Comparison of ENCODE assay signal across 8 cellular contexts in genomic region chr6:20564269-20564668, GRCh38. TPM values are rescaled to one million over a fixed set of nuclear protein-coding genes. Genes with fewer than 3 reads are reported as not detected.
DNase-seq lines count a peak whose midpoint lies in the region; TF ChIP-seq lines count a peak whose summit lies in the region.

No MANE protein-coding gene starts in this region.

- H3K79me2 ChIP-seq in OCI-LY1 (ENCODE audit: insufficient read depth, low read length), result 0 out of 2 replicates have a peak, but pooled peaks cover 3% of the 10 kb centered on the region

- H3K27ac ChIP-seq in A673 (ENCODE audit: low read depth, low read length, poor library complexity, severe bottlenecking) (peak overlapping the region; percentile 52), OCI-LY1 (ENCODE audit: low read depth, low read length, poor library complexity, severe bottlenecking) (peak overlapping the region; percentile 81), spleen (no peak overlapping the region)

- DNase-seq in A673 (ENCODE audit: low spot score) (peak; percentile 63), fibroblast of peridontal ligament (ENCODE audit: extremely low read depth) (peak; percentile 74), spleen (no peak), D341Med (ENCODE audit: low spot score) (no peak), iPS-NIHi7 (ENCODE audit: extremely low spot score) (no peak), NCI-H187 treated with DMSO at 0.1 percent for 48 hours (lab: John Stamatoyannopoulos, UW) (no peak)

- TF ChIP-seq CTCF in A673 (conservative IDR thresholded peaks at IDR 0.05; ENCODE audit: low read depth, low read length) (peak; percentile 71), GM12873 (IDR thresholded peaks at IDR 0.05; ENCODE audit: insufficient read depth, low read depth, low read length, missing control alignments) (peak; percentile 22), OCI-LY1 (IDR thresholded peaks at IDR 0.05; ENCODE audit: low read length) (peak; percentile 58; the same call in 1 of the 2 replicates), spleen (IDR thresholded peaks at IDR 0.05 in 8 of 11, conservative IDR thresholded peaks at IDR 0.05 in 3 of 11) (peak; percentile 35 to 81 (median 72))

- TF ChIP-seq POLR2A in spleen (IDR thresholded peaks at IDR 0.05), result no peak

- CTCF ChIA-PET in A673 (lab: Charles Lee), result interaction anchor here (1.8 kb wide), 1 partner anchor 1025 kb away, joined by 13 read pairs; no protein-coding TSS in a partner anchor

- peak overlapping the region; percentile 46; the same call in 1 of the 2 replicates for H3K9ac ChIP-seq in OCI-LY1 (ENCODE audit: low read length)

- TSS peak; percentile 88 for BruUV-seq in A673 (replicated peaks; lab: Mats Ljungman, UMichigan)

- no peaks in the 10 kb centered on the region for H4K20me1 ChIP-seq in OCI-LY1 (ENCODE audit: insufficient read depth, low read length)

- H3K36me3 ChIP-seq in A673 (ENCODE audit: insufficient read depth, low read length, poor library complexity, severe bottlenecking), result no peaks in the 10 kb centered on the region
- peaks cover 7% of the 10 kb centered on the region; the same call in 1 of the 2 replicates for H3K36me3 ChIP-seq in OCI-LY1 (ENCODE audit: insufficient read depth, low read length)
- peaks cover 0 to 13% (median 0%) of the 10 kb centered on the region in 6 donors for H3K36me3 ChIP-seq in spleen

- no peaks in the 10 kb centered on the region for H3K9me2 ChIP-seq in OCI-LY1 (ENCODE audit: low read depth, low read length)

- H3K4me2 ChIP-seq in OCI-LY1 (ENCODE audit: low read length), result peak overlapping the region; percentile 42

- no peaks in the 10 kb centered on the region for H3K9me3 ChIP-seq in A673 (ENCODE audit: low read depth, low read length, poor library complexity, severe bottlenecking)
- H3K9me3 ChIP-seq in OCI-LY1 (ENCODE audit: low read length), result no peaks in the 10 kb centered on the region
- no peaks in the 10 kb centered on the region for H3K9me3 ChIP-seq in spleen

- H2AFZ ChIP-seq in OCI-LY1 (ENCODE audit: low read length), result no peak overlapping the region

- intact Hi-C loops in A673 (cut with micrococcal nuclease; ENCODE audit: unreplicated experiment) (loop anchor here (2.0 kb wide), 1 partner anchor 1025 kb away; no protein-coding TSS in a partner anchor), spleen (cut with DNase I; ENCODE audit: low total_unique reads) (loop anchor here (5.0 kb wide), 1 partner anchor 1023 kb away; no protein-coding TSS in a partner anchor)

- H3K27me3 ChIP-seq in A673 (replicated peaks; ENCODE audit: insufficient read depth, low read depth, low read length, poor library complexity) (no peaks in the 10 kb centered on the region), OCI-LY1 (ENCODE audit: insufficient read depth, low read length) (no peaks in the 10 kb centered on the region), spleen (replicated peaks in 1 of 7) (no peaks in the 10 kb centered on the region)

- H3K4me3 ChIP-seq in A673 (ENCODE audit: low read depth, low read length, poor library complexity, severe bottlenecking), result peak overlapping the region; percentile 12
- H3K4me3 ChIP-seq in OCI-LY1 (ENCODE audit: low read depth, low read length, poor library complexity, severe bottlenecking), result peak overlapping the region; percentile 15
- no peak overlapping the region for H3K4me3 ChIP-seq in spleen

- H3F3A ChIP-seq in OCI-LY1 (ENCODE audit: insufficient read depth, low read length), result peaks cover 2% of the 10 kb centered on the region; the same call in 1 of the 2 replicates

- POLR2A ChIA-PET in A673 (lab: Charles Lee; ENCODE audit: low non-redundant PET), result interaction anchor here (0.6 kb wide), 1 partner anchor 433 kb away, joined by 8 read pairs; no protein-coding TSS in a partner anchor

- H3K4me1 ChIP-seq in A673 (ENCODE audit: insufficient read depth, low read length, poor library complexity, severe bottlenecking), result peaks cover 48% of the 10 kb centered on the region
- peaks cover 22% of the 10 kb centered on the region for H3K4me1 ChIP-seq in OCI-LY1 (ENCODE audit: insufficient read depth, low read length, severe bottlenecking)
- H3K4me1 ChIP-seq in spleen, result peaks cover 0 to 11% (median 2%) of the 10 kb centered on the region in 6 donors

RNA-seq across cellular contexts. Expression of gene CDKAL1, which starts 30.0 kb away (rescaled TPM):
- total RNA-seq in A673 (2021), result 33.4 and 35.5 TPM in 2 replicates
- total RNA-seq in spleen, result 10 to 100 TPM; 16.7 to 26.9 (median 22.3) TPM
- polyA plus RNA-seq in spleen, result 1 to 10 TPM; 4.8 to 7.0 (median 5.5) TPM

Comparison
In these comparisons a context has a peak if more than half of its experiments do, and no peak if none do; other contexts are left out.
1. DNase-seq: peak in A673 (single experiment) and fibroblast of peridontal ligament (single experiment); none in spleen (single experiment), D341Med (single experiment), iPS-NIHi7 (single experiment) and NCI-H187 treated with DMSO at 0.1 percent for 48 hours (single experiment).
2. H3K27ac ChIP-seq: peak in A673 (single experiment) and OCI-LY1 (single experiment); none in spleen (0 of 8).
3. H3K4me3 ChIP-seq: peak in A673 (single experiment) and OCI-LY1 (single experiment); none in spleen (0 of 8).
4. CTCF ChIP-seq: peak in every context shown above with its lines; median percentile 72 in spleen; 71 in A673; 58 in OCI-LY1; 22 in GM12873.